In the genomic region with DNA sequence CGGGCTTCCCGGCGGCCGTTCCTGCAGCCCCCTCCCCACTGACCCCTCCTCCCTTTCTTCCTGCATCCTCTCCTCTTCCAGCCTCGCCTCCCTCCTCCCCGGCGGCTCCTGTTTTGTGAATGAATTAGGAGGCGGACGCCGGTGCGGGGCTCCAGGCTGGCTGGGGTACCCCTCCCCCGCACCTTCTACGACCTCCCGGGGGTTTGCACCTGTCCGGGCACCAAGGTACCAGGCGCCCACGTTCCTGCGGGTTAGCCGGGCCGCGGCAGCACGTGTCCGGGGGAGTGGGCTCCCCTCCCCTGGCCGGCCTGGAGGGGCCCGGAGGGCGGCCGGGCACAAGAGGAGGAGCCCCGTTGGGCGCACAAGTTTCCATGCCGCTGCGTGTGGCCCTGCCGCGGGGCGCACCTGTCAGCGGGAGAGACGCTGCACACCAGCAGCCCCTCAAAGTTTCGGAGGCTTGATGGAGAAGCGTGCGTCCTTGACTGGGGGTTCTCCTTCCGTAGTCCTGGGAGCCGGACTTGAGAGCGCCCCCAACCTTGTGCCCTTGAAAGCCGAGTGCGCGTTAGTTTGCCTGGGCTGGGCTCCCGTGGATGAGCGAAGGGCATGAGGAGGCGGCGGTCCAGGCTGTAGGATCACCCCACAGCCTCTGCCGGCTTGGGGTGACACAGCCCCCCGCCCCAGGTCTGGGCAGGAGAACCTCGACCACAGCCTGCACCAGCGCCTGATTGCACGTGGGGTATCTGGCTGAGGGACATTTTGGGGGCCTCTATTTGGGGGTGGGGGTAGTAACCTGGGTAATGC, we compare ENCODE assay signal across 8 cellular contexts. TPM values are rescaled to one million over a fixed set of nuclear protein-coding genes. Genes with fewer than 3 reads are reported as not detected.
DNase-seq lines count a peak whose midpoint lies in the region; FAIRE-seq and TF ChIP-seq lines count a peak whose summit lies in the region.

No MANE protein-coding gene starts in this region.

- H3K4me1 ChIP-seq in esophagus muscularis mucosa = peaks cover 32 to 34% (median 34%) of the 10 kb centered on the region in 4 donors

- peaks cover 0 to 24% (median 15%) of the 10 kb centered on the region in 4 donors for H3K36me3 ChIP-seq in esophagus muscularis mucosa

- H3K36me3 Mint-ChIP-seq in osteocyte (ENCODE audit: unreplicated experiment) = peaks cover 6% of the 10 kb centered on the region

- H3K4me3 Mint-ChIP-seq in osteocyte (ENCODE audit: unreplicated experiment) = peak overlapping the region; percentile 63

- peaks cover 23% of the 10 kb centered on the region for H3K4me1 Mint-ChIP-seq in osteocyte (ENCODE audit: unreplicated experiment)

- TF ChIP-seq EP300 in esophagus muscularis mucosa (IDR thresholded peaks at IDR 0.05) = no peak

- no peak overlapping the region for H3K27ac ChIP-seq in esophagus muscularis mucosa (replicated peaks in 1 of 4)

- no peaks in the 10 kb centered on the region for H3K9me3 ChIP-seq in esophagus muscularis mucosa

- no peak overlapping the region for H3K27ac Mint-ChIP-seq in osteocyte (ENCODE audit: unreplicated experiment)

- no peaks in the 10 kb centered on the region for H3K27me3 Mint-ChIP-seq in osteocyte (ENCODE audit: unreplicated experiment)

- intact Hi-C loops in esophagus muscularis mucosa (cut with DNase I) = no loop called here

- FAIRE-seq in GM12891 (lab: Jason Lieb, UNC) = no peak

- H3K9me3 Mint-ChIP-seq in osteocyte (ENCODE audit: unreplicated experiment) = no peaks in the 10 kb centered on the region

- H3K27me3 ChIP-seq in esophagus muscularis mucosa = peaks cover 0 to 35% (median 0%) of the 10 kb centered on the region in 4 donors

- TF ChIP-seq CTCF in esophagus muscularis mucosa (IDR thresholded peaks at IDR 0.05) (no peak), osteocyte (IDR thresholded peaks at IDR 0.05) (no peak)

- WGBS in esophagus muscularis mucosa = 0% methylated on average over 6 of the region's 54 CpGs

- DNase-seq in GM12891 (ENCODE audit: insufficient read length, low spot score) = peak; percentile 46
- peak; percentile 21 for DNase-seq in RPMI8226
- no peak for DNase-seq in esophagus muscularis mucosa (ENCODE audit: extremely low spot score)
- no peak for DNase-seq in osteocyte (ENCODE audit: extremely low spot score, unreplicated experiment)
- DNase-seq in DMS79 (lab: John Stamatoyannopoulos, UW) = no peak
- no peak for DNase-seq in activated CD4-positive, CD25-positive, alpha-beta regulatory T cell (lab: John Stamatoyannopoulos, UW)
- no peak for DNase-seq in islet precursor cell
- DNase-seq in amygdala (lab: John Stamatoyannopoulos, UW) = no peak

- TF ChIP-seq POLR2A in GM12891 (IDR thresholded peaks at IDR 0.05; ENCODE audit: low read depth, low read length) = no peak
- no peak for TF ChIP-seq POLR2A in esophagus muscularis mucosa (IDR thresholded peaks at IDR 0.05; ENCODE audit: low read depth)

- peak overlapping the region; percentile 61 to 74 (median 66) for H3K4me3 ChIP-seq in esophagus muscularis mucosa

TF ChIP-seq in GM12891, 5 proteins besides CTCF, POLR2A, EP300 and RAD21:
- TF ChIP-seq POLR2AphosphoS5 (IDR thresholded peaks at IDR 0.05; ENCODE audit: low read depth, low read length) (no peak), TAF1 (IDR thresholded peaks at IDR 0.05; ENCODE audit: low read depth, low read length) (no peak), SPI1 (IDR thresholded peaks at IDR 0.05; ENCODE audit: low read depth, low read length) (no peak), PAX5 (IDR thresholded peaks at IDR 0.05; ENCODE audit: insufficient read depth, low read length, severe bottlenecking) (no peak), POU2F2 (IDR thresholded peaks at IDR 0.05; ENCODE audit: low read depth, low read length) (no peak)
TF ChIP-seq in GM12891: peak in this region for 0.

RNA-seq across cellular contexts. Expression of a gene that starts 1.2 kb away (rescaled TPM):
- 0.31 TPM for polyA plus RNA-seq in GM12891 (2012; ENCODE audit: low read depth, missing spikeins)
- 1 to 10 TPM in 1 of 4 donors, under 1 TPM in 3; 0.13 to 1.3 (median 0.49) TPM for total RNA-seq in esophagus muscularis mucosa
- total RNA-seq in osteocyte = 0.89 and 1.6 TPM in 2 replicates

RNA-seq across cellular contexts. Expression of a gene that starts 25.7 kb away (rescaled TPM):
- polyA plus RNA-seq in GM12891 (2012; ENCODE audit: low read depth, missing spikeins) = 83.6 TPM
- total RNA-seq in esophagus muscularis mucosa (10 to 100 TPM; 59.8 to 94.4 (median 69.4) TPM), osteocyte (88.0 and 91.7 TPM in 2 replicates)

RNA-seq across cellular contexts. Expression of a gene that starts 25.8 kb away (rescaled TPM):
- polyA plus RNA-seq in GM12891 (2012; ENCODE audit: low read depth, missing spikeins) = 52.6 TPM
- 10 to 100 TPM; 23.3 to 32.6 (median 24.0) TPM for total RNA-seq in esophagus muscularis mucosa
- total RNA-seq in osteocyte = 41.6 and 41.8 TPM in 2 replicates

Comparison
In these comparisons a context has a peak if more than half of its experiments do, and no peak if none do; other contexts are left out.
1. DNase-seq: peak in GM12891 (single experiment) and RPMI8226 (single experiment); none in esophagus muscularis mucosa (single experiment), osteocyte (single experiment), DMS79 (single experiment), activated CD4-positive, CD25-positive, alpha-beta regulatory T cell (0 of 4), islet precursor cell (single experiment) and amygdala (0 of 56).